In genomic region chr9:16202913-16203734, GRCh38 we compare ENCODE assay signal across 11 cellular contexts.
A peak's percentile ranks its signal among the peaks of the same experiment; 100 is the strongest.
DNase-seq lines count a peak whose midpoint lies in the region; ATAC-seq and TF ChIP-seq lines count a peak whose summit lies in the region.
"Had no signal": no experiment of that assay in that cellular context is flagged by ENCODE, and none has a peak within 500 bp of the region (broad histone marks: within the 10 kb centered on the region; RNA-seq: fewer than 3 reads in every experiment).

No MANE protein-coding gene starts in this region.

- DNase-seq in GM23338 (ENCODE audit: low spot score) (no peak), SK-N-DZ (ENCODE audit: low spot score) (peak; percentile 20), fibroblast of villous mesenchyme (ENCODE audit: low read depth) (peak; percentile 91), skeletal muscle cell (ENCODE audit: low read depth) (peak; percentile 86), SIG-M5 treated with dmso at 0.1 percent for 504 hours (lab: John Stamatoyannopoulos, UW; ENCODE audit: unreplicated experiment) (no peak), endothelial cell (ENCODE audit: low spot score) (no peak)
- DNase-seq: naive B cell, T-helper 2 cell had no signal

- no peak overlapping the region; the same call in 1 of the 2 replicates for H2AFZ ChIP-seq in GM23338

- H3K4me1 ChIP-seq in GM23338 (ENCODE audit: insufficient read depth), result peaks cover 5% of the 10 kb centered on the region; the same call in 1 of the 2 replicates

- no peaks in the 10 kb centered on the region for H3K36me3 ChIP-seq in GM23338 (ENCODE audit: insufficient read depth)

- no peaks in the 10 kb centered on the region for H4K20me1 ChIP-seq in GM23338 (replicated peaks; ENCODE audit: insufficient read depth)

- H3K4me3 ChIP-seq in GM23338 (no peak overlapping the region), fibroblast of villous mesenchyme (ENCODE audit: low read depth, low read length) (no peak overlapping the region), skeletal muscle cell (ENCODE audit: low read depth, low read length) (no peak overlapping the region)

- no peak overlapping the region for H3K4me2 ChIP-seq in GM23338

- peaks cover 3% of the 10 kb centered on the region for H3K27me3 Mint-ChIP-seq in GM23338 (ENCODE audit: insufficient read depth, low read depth, poor library complexity)
- H3K27me3 Mint-ChIP-seq in endothelial cell (ENCODE audit: unreplicated experiment), result no peaks in the 10 kb centered on the region
- H3K27me3 Mint-ChIP-seq: naive B cell had no signal

- no peak overlapping the region for H3K4me3 Mint-ChIP-seq in GM23338
- H3K4me3 Mint-ChIP-seq in endothelial cell (ENCODE audit: unreplicated experiment), result no peak overlapping the region
- H3K4me3 Mint-ChIP-seq: naive B cell had no signal

- ATAC-seq in GM23338 (peak; percentile 44; the same call in 2 of the 3 replicates), HG02852 (IDR thresholded peaks at IDR 0.05; ENCODE audit: unreplicated experiment) (no peak), HG03432 (IDR thresholded peaks at IDR 0.05; ENCODE audit: unreplicated experiment) (no peak)

- no peaks in the 10 kb centered on the region for H3K27me3 ChIP-seq in GM23338 (ENCODE audit: insufficient read depth)

- H3F3A ChIP-seq in GM23338 (replicated peaks; ENCODE audit: low read depth), result no peaks in the 10 kb centered on the region

- H3K27ac Mint-ChIP-seq in GM23338 (no peak overlapping the region), endothelial cell (ENCODE audit: unreplicated experiment) (no peak overlapping the region)
- H3K27ac Mint-ChIP-seq: naive B cell had no signal

- peaks cover 2% of the 10 kb centered on the region; the same call in 2 of the 3 replicates for H3K9me3 Mint-ChIP-seq in GM23338
- H3K9me3 Mint-ChIP-seq in endothelial cell (ENCODE audit: unreplicated experiment), result no peaks in the 10 kb centered on the region

- H3K4me1 Mint-ChIP-seq in GM23338 (peaks cover 9% of the 10 kb centered on the region), endothelial cell (ENCODE audit: unreplicated experiment) (peaks cover 22% of the 10 kb centered on the region)
- H3K4me1 Mint-ChIP-seq: naive B cell had no signal

- TF ChIP-seq CTCF in GM23338 (conservative IDR thresholded peaks at IDR 0.05; ENCODE audit: low read depth in 2 of 2) (no peak), fibroblast of villous mesenchyme (IDR thresholded peaks at IDR 0.05; ENCODE audit: insufficient read depth, low read depth, low read length) (no peak), endothelial cell (IDR thresholded peaks at IDR 0.05; ENCODE audit: unreplicated experiment) (no peak)

- no peak overlapping the region for H3K27ac ChIP-seq in GM23338 (ENCODE audit: low read depth)
- H3K27ac ChIP-seq: HL-60 had no signal

- peaks cover 8% of the 10 kb centered on the region; the same call in 1 of the 2 replicates for H3K9me2 ChIP-seq in GM23338 (ENCODE audit: insufficient read depth)

- H3K36me3 Mint-ChIP-seq in GM23338 (ENCODE audit: low read depth) (no peaks in the 10 kb centered on the region), endothelial cell (ENCODE audit: low read depth, unreplicated experiment) (no peaks in the 10 kb centered on the region)
- H3K36me3 Mint-ChIP-seq: naive B cell had no signal

- no peaks in the 10 kb centered on the region for H3K79me2 ChIP-seq in GM23338 (replicated peaks; ENCODE audit: insufficient read depth)

TF ChIP-seq in GM23338, 12 proteins besides CTCF, POLR2A, EP300 and RAD21 (continues in another document):
- TF ChIP-seq JUNB (IDR thresholded peaks at IDR 0.05; ENCODE audit: unreplicated experiment) (no peak), ETS1 (IDR thresholded peaks at IDR 0.05) (no peak), EZH2 (IDR thresholded peaks at IDR 0.05; ENCODE audit: low read depth, unreplicated experiment) (no peak), POLR2AphosphoS5 (IDR thresholded peaks at IDR 0.05; ENCODE audit: low read depth) (no peak), CREB1 (CRISPR knock-in tag; IDR thresholded peaks at IDR 0.05; ENCODE audit: low read depth) (no peak), STAT1 (IDR thresholded peaks at IDR 0.05; ENCODE audit: unreplicated experiment) (no peak), ZNF114 (CRISPR knock-in tag; IDR thresholded peaks at IDR 0.05) (no peak), EZH2phosphoT487 (IDR thresholded peaks at IDR 0.05; ENCODE audit: unreplicated experiment) (no peak), ZNF462 (CRISPR knock-in tag; IDR thresholded peaks at IDR 0.05) (no peak), NANOG (IDR thresholded peaks at IDR 0.05; ENCODE audit: borderline replicate concordance) (no peak)

Comparison
In these comparisons a context has a peak if more than half of its experiments do, and no peak if none do; other contexts are left out.
1. DNase-seq: peak in SK-N-DZ (single experiment), fibroblast of villous mesenchyme (single experiment) and skeletal muscle cell (single experiment); none in GM23338 (single experiment), SIG-M5 treated with dmso at 0.1 percent for 504 hours (single experiment) and endothelial cell (single experiment).